In the genomic region with DNA sequence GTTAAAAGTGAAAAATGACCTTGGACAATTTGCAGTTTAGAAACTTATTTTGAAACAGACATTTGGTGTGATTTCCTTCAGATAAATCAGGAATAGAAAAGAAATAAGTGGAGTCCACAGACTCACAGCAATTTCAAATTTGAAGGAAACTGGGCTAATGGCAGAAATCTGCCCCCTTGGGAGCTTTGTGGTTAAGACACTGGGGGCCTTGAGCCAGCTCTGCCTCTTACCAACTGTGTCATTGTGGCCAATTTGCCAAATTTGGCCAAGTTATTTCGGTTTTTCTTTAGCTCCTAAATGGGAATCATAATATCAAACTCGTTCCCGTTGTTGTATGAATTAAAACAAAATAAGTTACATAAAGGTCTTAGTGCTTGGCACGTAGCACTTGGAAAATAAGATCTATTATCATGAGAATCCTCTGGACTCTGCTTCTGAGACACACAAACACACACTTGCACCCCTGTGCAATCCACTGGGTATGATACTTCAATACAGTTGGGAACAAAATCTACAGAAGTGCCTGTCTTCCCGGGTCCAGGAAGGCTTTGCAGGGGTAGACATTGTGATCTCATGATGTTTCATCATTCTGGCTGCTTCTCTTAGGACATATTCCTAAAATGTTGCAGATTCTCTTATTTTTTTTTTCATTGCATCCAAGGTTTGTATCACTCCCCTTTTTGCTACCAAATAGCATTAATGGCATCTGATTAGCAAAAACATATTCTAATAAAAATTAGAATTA, we compare ENCODE assay signal across 28 cellular contexts. TPM values are rescaled to one million over a fixed set of nuclear protein-coding genes. Genes with fewer than 3 reads are reported as not detected.
A peak's percentile ranks its signal among the peaks of the same experiment; 100 is the strongest.
DNase-seq lines count a peak whose midpoint lies in the region; ATAC-seq and TF ChIP-seq lines count a peak whose summit lies in the region.
"Had no signal": no experiment of that assay in that cellular context is flagged by ENCODE, and none has a peak within 500 bp of the region (broad histone marks: within the 10 kb centered on the region; RNA-seq: fewer than 3 reads in every experiment).

No MANE protein-coding gene starts in this region.

- no peak overlapping the region for H3K27ac ChIP-seq in BLaER1
- H3K27ac ChIP-seq in gastrocnemius medialis: peak overlapping the region in 1 of 4 donors; percentile 25
- H3K27ac ChIP-seq: colonic mucosa, foreskin keratinocyte, spleen, vagina had no signal

- H4K20me1 ChIP-seq in BLaER1: no peaks in the 10 kb centered on the region

- no peak for TF ChIP-seq CTCF in gastrocnemius medialis (IDR thresholded peaks at IDR 0.05 in 4 of 5, conservative IDR thresholded peaks at IDR 0.05 in 1 of 5)

- peaks cover 4% of the 10 kb centered on the region for H3K27me3 Mint-ChIP-seq in activated naive CD8-positive, alpha-beta T cell treated with anti-CD3 and anti-CD28 coated beads, Interleukin-2, amount 50 U/mL, for 24 hours
- H3K27me3 Mint-ChIP-seq: progenitor cell of endocrine pancreas had no signal

- no peaks in the 10 kb centered on the region for H3K36me3 Mint-ChIP-seq in activated naive CD8-positive, alpha-beta T cell treated with anti-CD3 and anti-CD28 coated beads, Interleukin-2, amount 50 U/mL, for 24 hours (ENCODE audit: low read depth)
- H3K36me3 Mint-ChIP-seq: CD8-positive, alpha-beta T cell; naive thymus-derived CD8-positive, alpha-beta T cell had no signal

- TF ChIP-seq POLR2A in gastrocnemius medialis (IDR thresholded peaks at IDR 0.05): no peak

- H3K36me3 ChIP-seq in BLaER1 (no peaks in the 10 kb centered on the region), gastrocnemius medialis (no peaks in the 10 kb centered on the region)
- H3K36me3 ChIP-seq: colonic mucosa, spleen, vagina had no signal

- DNase-seq in M059J (ENCODE audit: low read depth) (peak; percentile 11), fibroblast of gingiva (ENCODE audit: low read depth) (peak; percentile 20), gastrocnemius medialis (peak in 1 of 2 donors; percentile 18), KBM-7 (no peak)
- no peak for DNase-seq in stimulated activated CD4-positive, alpha-beta T cell treated with anti-CD3 and anti-CD28 coated beads, Interleukin-1b, Interleukin-23, amount 100 ng/mL, for 48 hours
- no peak for DNase-seq in activated naive CD8-positive, alpha-beta T cell treated with anti-CD3 and anti-CD28 coated beads, Interleukin-2, amount 50 U/mL, for 24 hours
- DNase-seq: activated CD4-positive, alpha-beta T cell treated with anti-CD3 and anti-CD28 coated beads, Interleukin-2, amount 50 U/mL, for 4 hours; activated naive CD4-positive, alpha-beta T cell treated with anti-CD3 and anti-CD28 coated beads, Interleukin-2, amount 50 U/mL, for 16 hours; activated T-cell treated with anti-CD3 and anti-CD28 coated beads, Interleukin-2, amount 50 U/mL, for 24 hours; CD8-positive, alpha-beta T cell; colonic mucosa; DMS53; hippocampal formation; islet precursor cell; KG1; naive thymus-derived CD8-positive, alpha-beta T cell; NCI-H526; OCI-M1; SHP77 treated with DMSO at 0.1 percent for 48 hours; spleen; stimulated activated CD8-positive, alpha-beta memory T cell treated with anti-CD3 and anti-CD28 coated beads, Interleukin-4, amount 100 ng/mL, for 48 hours had no signal

- H3K4me1 ChIP-seq in BLaER1 (peaks cover 39% of the 10 kb centered on the region), gastrocnemius medialis (no peaks in the 10 kb centered on the region)
- H3K4me1 ChIP-seq: colonic mucosa, foreskin keratinocyte had no signal

- H3K4me2 ChIP-seq in BLaER1: peak overlapping the region; percentile 72

- H3K9me3 ChIP-seq in BLaER1 (peaks cover 5% of the 10 kb centered on the region), gastrocnemius medialis (no peaks in the 10 kb centered on the region)
- H3K9me3 ChIP-seq: colonic mucosa, spleen, vagina had no signal

- H3K27ac Mint-ChIP-seq in activated naive CD8-positive, alpha-beta T cell treated with anti-CD3 and anti-CD28 coated beads, Interleukin-2, amount 50 U/mL, for 24 hours: no peak overlapping the region
- H3K27ac Mint-ChIP-seq: activated T-cell treated with anti-CD3 and anti-CD28 coated beads, Interleukin-2, amount 50 U/mL, for 24 hours; CD8-positive, alpha-beta T cell; progenitor cell of endocrine pancreas had no signal

- no peaks in the 10 kb centered on the region for H3K27me3 ChIP-seq in BLaER1
- no peaks in the 10 kb centered on the region for H3K27me3 ChIP-seq in gastrocnemius medialis
- H3K27me3 ChIP-seq: colonic mucosa, foreskin keratinocyte, vagina had no signal

- peaks cover 3% of the 10 kb centered on the region for H3K4me1 Mint-ChIP-seq in activated naive CD8-positive, alpha-beta T cell treated with anti-CD3 and anti-CD28 coated beads, Interleukin-2, amount 50 U/mL, for 24 hours

- H3K4me3 ChIP-seq in BLaER1: 0 out of 2 replicates have a peak overlapping the region, but pooled peaks have one; percentile 5
- no peak overlapping the region for H3K4me3 ChIP-seq in gastrocnemius medialis
- H3K4me3 ChIP-seq: colonic mucosa, spleen, vagina had no signal

- no peak overlapping the region for H3K9ac ChIP-seq in BLaER1

- no peaks in the 10 kb centered on the region for H3K9me3 Mint-ChIP-seq in activated naive CD8-positive, alpha-beta T cell treated with anti-CD3 and anti-CD28 coated beads, Interleukin-2, amount 50 U/mL, for 24 hours
- H3K9me3 Mint-ChIP-seq: activated T-cell treated with anti-CD3 and anti-CD28 coated beads, Interleukin-2, amount 50 U/mL, for 24 hours; CD8-positive, alpha-beta T cell; naive thymus-derived CD8-positive, alpha-beta T cell had no signal

- no peak overlapping the region for H3K4me3 Mint-ChIP-seq in activated naive CD8-positive, alpha-beta T cell treated with anti-CD3 and anti-CD28 coated beads, Interleukin-2, amount 50 U/mL, for 24 hours
- H3K4me3 Mint-ChIP-seq: activated T-cell treated with anti-CD3 and anti-CD28 coated beads, Interleukin-2, amount 50 U/mL, for 24 hours; CD8-positive, alpha-beta T cell; naive thymus-derived CD8-positive, alpha-beta T cell had no signal

- ATAC-seq in gastrocnemius medialis: peak; percentile 33 to 45
- no peak for ATAC-seq in HG03159 (IDR thresholded peaks at IDR 0.05; ENCODE audit: unreplicated experiment)
- ATAC-seq in activated naive CD8-positive, alpha-beta T cell treated with anti-CD3 and anti-CD28 coated beads, Interleukin-2, amount 50 U/mL, for 24 hours: no peak
- ATAC-seq: CD8-positive, alpha-beta T cell; naive thymus-derived CD8-positive, alpha-beta T cell had no signal

- intact Hi-C loops in gastrocnemius medialis (cut with DNase I; ENCODE audit: low total_unique reads): no loop called here

- in situ Hi-C loops in gastrocnemius medialis (cut with MboI; ENCODE audit: low sequenced_read_pairs in 4 of 4): no loop called here
- in situ Hi-C loops in KBM-7 (cut with MboI; ENCODE audit: low pct_unique_long_range_greater_than_20kb, low sequenced_read_pairs): no loop called here

RNA-seq across cellular contexts. Expression of gene ARMC3, which starts 4.9 kb away (rescaled TPM):
- total RNA-seq in M059J (2014; rRNA removed; shearing (Covaris generic)): 0.10 TPM in 1 of 2 replicates, not detected in the other
- not detected for total RNA-seq in gastrocnemius medialis
- total RNA-seq: CD8-positive, alpha-beta T cell; colonic mucosa; foreskin keratinocyte; mammary epithelial cell; naive thymus-derived CD8-positive, alpha-beta T cell; T-helper 1 cell treated with Interleukin-12 subunit alpha and Interleukin-12 subunit beta and Interleukin-4 antibody, amounts not matched to agents 30 ng/mL and 1 ng/mL, for 36 hours; vagina had no signal

Comparison
In these comparisons a context has a peak if more than half of its experiments do, and no peak if none do; other contexts are left out.
1. DNase-seq: peak in M059J (single experiment) and fibroblast of gingiva (single experiment); none in stimulated activated CD4-positive, alpha-beta T cell treated with anti-CD3 and anti-CD28 coated beads, Interleukin-1b, Interleukin-23, amount 100 ng/mL, for 48 hours (single experiment), KBM-7 (single experiment) and activated naive CD8-positive, alpha-beta T cell treated with anti-CD3 and anti-CD28 coated beads, Interleukin-2, amount 50 U/mL, for 24 hours (single experiment).
2. ATAC-seq: peak in gastrocnemius medialis (2 of 2); none in HG03159 (single experiment) and activated naive CD8-positive, alpha-beta T cell treated with anti-CD3 and anti-CD28 coated beads, Interleukin-2, amount 50 U/mL, for 24 hours (single experiment).